11 cellular contexts compared by ENCODE assay signal in the genomic region with DNA sequence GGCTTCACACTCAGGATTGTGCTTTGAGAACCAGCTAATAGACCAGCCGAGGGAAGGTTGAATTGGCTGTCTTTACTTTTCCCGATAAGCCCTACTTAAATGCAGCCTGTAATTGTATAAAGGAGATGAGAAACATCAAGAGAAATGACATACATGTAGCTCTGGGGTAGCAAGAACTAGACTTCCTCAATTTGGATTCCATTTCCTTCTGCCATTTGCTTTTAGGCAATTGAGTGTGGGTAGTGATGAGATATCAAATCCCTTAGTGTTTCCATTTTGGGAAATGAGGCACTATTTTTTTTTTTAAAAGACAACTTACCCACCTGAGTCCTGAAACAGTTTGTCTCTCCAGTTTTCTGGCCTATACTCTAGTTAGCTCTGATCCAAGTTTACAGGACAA. TPM values are rescaled to one million over a fixed set of nuclear protein-coding genes. Genes with fewer than 3 reads are reported as not detected.
DNase-seq lines count a peak whose midpoint lies in the region; ATAC-seq and TF ChIP-seq lines count a peak whose summit lies in the region.
"Had no signal": no experiment of that assay in that cellular context is flagged by ENCODE, and none has a peak within 500 bp of the region (broad histone marks: within the 10 kb centered on the region; RNA-seq: fewer than 3 reads in every experiment).

No MANE protein-coding gene starts in this region.

- H3K56ac ChIP-seq in mesendoderm (ENCODE audit: low read length), result no peak overlapping the region

- no peak overlapping the region for H3K4me3 Mint-ChIP-seq in activated CD4-positive, alpha-beta memory T cell treated with anti-CD3 and anti-CD28 coated beads, Interleukin-2, amount 10 ng/mL, durations not matched to agents 7 days and 5 days

- POLR2A ChIA-PET in activated CD4-positive, alpha-beta memory T cell treated with anti-CD3 and anti-CD28 coated beads, Interleukin-2, amount 10 ng/mL, durations not matched to agents 7 days and 5 days (lab: Charles Lee), result interaction anchor here (1.0 to 1.3 kb wide), 4 partner anchors 9 to 19 kb away, joined by 3 to 5 read pairs (median 3); a partner anchor contains a TSS

- peaks cover 64% of the 10 kb centered on the region for H3K4me1 ChIP-seq in cardiac muscle cell (ENCODE audit: low read depth)
- H3K4me1 ChIP-seq in thoracic aorta (ENCODE audit: control insufficient read depth in 1 of 2, low read depth in 2 of 2), result peaks cover 47 to 71% of the 10 kb centered on the region in 2 donors
- peaks cover 18% of the 10 kb centered on the region for H3K4me1 ChIP-seq in mesendoderm (ENCODE audit: control insufficient read depth, low read depth, low read length)

- peaks cover 4% of the 10 kb centered on the region for H3K27me3 Mint-ChIP-seq in activated CD4-positive, alpha-beta memory T cell treated with anti-CD3 and anti-CD28 coated beads, Interleukin-2, amount 10 ng/mL, durations not matched to agents 7 days and 5 days

- TF ChIP-seq CTCF in cardiac muscle cell (IDR thresholded peaks at IDR 0.05; ENCODE audit: low read depth, low read length), result no peak
- TF ChIP-seq CTCF in dorsolateral prefrontal cortex (IDR thresholded peaks at IDR 0.05 in 54 of 56, conservative IDR thresholded peaks at IDR 0.05 in 2 of 56; ENCODE audit: low read depth in 1 of 56, partially characterized antibody in 56 of 56), result no peak
- TF ChIP-seq CTCF in thoracic aorta (IDR thresholded peaks at IDR 0.05), result no peak

- H3K4me3 ChIP-seq in cardiac muscle cell (peak overlapping the region; percentile 92), dorsolateral prefrontal cortex (peak overlapping the region in 47 of 59 donors; percentile 7 to 92 (median 80)), thoracic aorta (peak overlapping the region; percentile 87), mesendoderm (ENCODE audit: low read length) (no peak overlapping the region)
- H3K4me3 ChIP-seq: lung had no signal

- no peak overlapping the region for H3K23ac ChIP-seq in mesendoderm (ENCODE audit: low read length)

- H3K79me2 ChIP-seq in mesendoderm (ENCODE audit: control insufficient read depth, insufficient read depth, low read length), result no peaks in the 10 kb centered on the region

- intact Hi-C loops in left cardiac atrium (cut with DNase I), result no loop called here
- intact Hi-C loops in dorsolateral prefrontal cortex (cut with DNase I), result loop anchor here in 1 of 2 donors (5.0 kb wide), 1 partner anchor 43 kb away; a partner anchor contains a TSS

- H2BK15ac ChIP-seq in mesendoderm (replicated peaks; ENCODE audit: low read depth), result no peak overlapping the region

- H2BK120ac ChIP-seq in mesendoderm (ENCODE audit: low read depth, low read length), result no peak overlapping the region

- no CpG with 5 or more reads among the region's 2 CpGs for WGBS in mesendoderm (ENCODE audit: extremely low coverage, insufficient coverage, low lambda C conversion rate)

- H3K27ac Mint-ChIP-seq in activated CD4-positive, alpha-beta memory T cell treated with anti-CD3 and anti-CD28 coated beads, Interleukin-2, amount 10 ng/mL, durations not matched to agents 7 days and 5 days, result no peak overlapping the region

- DNase-seq in cardiac muscle cell (ENCODE audit: low read depth in 1 of 2, low spot score in 1 of 2), result no peak
- no peak for DNase-seq in left cardiac atrium
- no peak for DNase-seq in dorsolateral prefrontal cortex
- DNase-seq in thoracic aorta (ENCODE audit: low spot score), result no peak
- DNase-seq in mesendoderm, result no peak
- no peak for DNase-seq in activated CD4-positive, alpha-beta memory T cell treated with anti-CD3 and anti-CD28 coated beads, Interleukin-2, amount 10 ng/mL, durations not matched to agents 7 days and 5 days
- DNase-seq: activated CD4-positive, alpha-beta T cell treated with anti-CD3 and anti-CD28 coated beads, Interleukin-2, amount 50 U/mL, for 4 hours; esophagus squamous epithelium; stimulated activated CD4-positive, alpha-beta T cell treated with anti-CD3 and anti-CD28 coated beads, Interleukin-1b, Interleukin-23, amount 100 ng/mL, for 48 hours had no signal

- no peak overlapping the region for H2AK5ac ChIP-seq in mesendoderm (ENCODE audit: low read length)

- no peak overlapping the region for H4K8ac ChIP-seq in mesendoderm (ENCODE audit: low read depth, low read length)

- H3K9me3 ChIP-seq in cardiac muscle cell (ENCODE audit: low read depth), result no peaks in the 10 kb centered on the region
- H3K9me3 ChIP-seq in thoracic aorta, result no peaks in the 10 kb centered on the region
- H3K9me3 ChIP-seq: esophagus squamous epithelium had no signal

- ATAC-seq in left cardiac atrium (no peak), thoracic aorta (ENCODE audit: insufficient number of reproducible peaks, low FRiP score, low read depth) (no peak)

- peaks cover 6% of the 10 kb centered on the region for H3K36me3 ChIP-seq in cardiac muscle cell
- H3K36me3 ChIP-seq in thoracic aorta, result no peaks in the 10 kb centered on the region
- H3K36me3 ChIP-seq in mesendoderm (ENCODE audit: control insufficient read depth, insufficient read depth, low read length), result no peaks in the 10 kb centered on the region

- H3K79me1 ChIP-seq in mesendoderm (ENCODE audit: low read length), result no peaks in the 10 kb centered on the region

- no peak overlapping the region for H3K4me2 ChIP-seq in mesendoderm (ENCODE audit: low read length)

- peaks cover 44% of the 10 kb centered on the region for H3K4me1 Mint-ChIP-seq in activated CD4-positive, alpha-beta memory T cell treated with anti-CD3 and anti-CD28 coated beads, Interleukin-2, amount 10 ng/mL, durations not matched to agents 7 days and 5 days

- peaks cover 6% of the 10 kb centered on the region for H3K36me3 Mint-ChIP-seq in activated CD4-positive, alpha-beta memory T cell treated with anti-CD3 and anti-CD28 coated beads, Interleukin-2, amount 10 ng/mL, durations not matched to agents 7 days and 5 days (ENCODE audit: low read depth)

- H4K5ac ChIP-seq in mesendoderm (ENCODE audit: low read length), result no peak overlapping the region

- H3K9me3 Mint-ChIP-seq in activated CD4-positive, alpha-beta memory T cell treated with anti-CD3 and anti-CD28 coated beads, Interleukin-2, amount 10 ng/mL, durations not matched to agents 7 days and 5 days, result no peaks in the 10 kb centered on the region

- H3K27ac ChIP-seq in cardiac muscle cell (peak overlapping the region; percentile 99), dorsolateral prefrontal cortex (peak overlapping the region in 20 of 59 donors; percentile 2 to 92 (median 79)), thoracic aorta (peak overlapping the region; percentile 78 to 86), mesendoderm (ENCODE audit: low read depth, low read length) (no peak overlapping the region)

- H3K9ac ChIP-seq in mesendoderm (ENCODE audit: low read length), result no peak overlapping the region

- no peak overlapping the region for H3K4ac ChIP-seq in mesendoderm (ENCODE audit: low read depth, low read length)

- H2BK5ac ChIP-seq in mesendoderm (ENCODE audit: low read length), result no peak overlapping the region

- H3K27me3 ChIP-seq in cardiac muscle cell, result no peaks in the 10 kb centered on the region
- no peaks in the 10 kb centered on the region for H3K27me3 ChIP-seq in dorsolateral prefrontal cortex
- no peaks in the 10 kb centered on the region for H3K27me3 ChIP-seq in thoracic aorta (replicated peaks; ENCODE audit: insufficient read depth)
- H3K27me3 ChIP-seq in mesendoderm (ENCODE audit: insufficient read depth, low read length, poor library complexity), result no peaks in the 10 kb centered on the region

- CTCF ChIA-PET in activated CD4-positive, alpha-beta memory T cell treated with anti-CD3 and anti-CD28 coated beads, Interleukin-2, amount 10 ng/mL, durations not matched to agents 7 days and 5 days (lab: Charles Lee), result interaction anchor here (1.2 to 6.0 kb wide), 9 partner anchors 9 to 96 kb away, joined by 3 to 84 read pairs (median 6); a partner anchor contains a TSS

- no peak overlapping the region for H3K18ac ChIP-seq in mesendoderm (ENCODE audit: low read length)

RNA-seq across cellular contexts. Expression of a gene that starts 2.2 kb away (rescaled TPM):
- total RNA-seq in cardiac muscle cell (133 and 217 TPM in 2 replicates), left cardiac atrium (10 to 100 TPM; 53.4 to 76.6 TPM), dorsolateral prefrontal cortex (10 to 100 TPM; 15.6 to 46.5 (median 29.8) TPM), thoracic aorta (10 to 100 TPM; 63.8 to 79.2 TPM)
- polyA plus RNA-seq in cardiac muscle cell, result 186 and 330 TPM in 2 replicates
- 17.9 TPM for polyA plus RNA-seq in mesendoderm (2013, experiment 1 of 2)
- 17.4 TPM for polyA plus RNA-seq in mesendoderm (2013, experiment 2 of 2)
- total RNA-seq in activated CD4-positive, alpha-beta memory T cell treated with anti-CD3 and anti-CD28 coated beads, Interleukin-2, amount 10 ng/mL, durations not matched to agents 7 days and 5 days, result 1 to 10 TPM; 8.7 to 8.9 TPM

RNA-seq across cellular contexts. Expression of a gene that starts 15.0 kb away (rescaled TPM):
- total RNA-seq in cardiac muscle cell (8.2 and 9.6 TPM in 2 replicates), left cardiac atrium (10 to 100 TPM; 72.1 to 83.8 TPM), dorsolateral prefrontal cortex (10 to 100 TPM in 114 of 120 experiments, 1 to 10 TPM in 6; 7.1 to 37.9 (median 17.3) TPM), thoracic aorta (10 to 100 TPM; 30.1 to 57.1 TPM)
- 12.5 and 14.6 TPM in 2 replicates for polyA plus RNA-seq in cardiac muscle cell
- polyA plus RNA-seq in mesendoderm (2013, experiment 1 of 2), result 0.44 TPM
- polyA plus RNA-seq in mesendoderm (2013, experiment 2 of 2), result 0.29 TPM
- total RNA-seq in activated CD4-positive, alpha-beta memory T cell treated with anti-CD3 and anti-CD28 coated beads, Interleukin-2, amount 10 ng/mL, durations not matched to agents 7 days and 5 days, result 1 to 10 TPM; 2.0 to 2.6 TPM

RNA-seq across cellular contexts. Expression of a gene that starts 18.0 kb away (rescaled TPM):
- total RNA-seq in cardiac muscle cell, result 16.9 and 41.2 TPM in 2 replicates
- 28.3 and 45.9 TPM in 2 replicates for polyA plus RNA-seq in cardiac muscle cell
- 10 to 100 TPM in 1 of 2 donors, 1 to 10 TPM in 1; 8.4 to 13.5 TPM for total RNA-seq in left cardiac atrium
- 10 to 100 TPM; 10.2 to 52.4 (median 21.2) TPM for total RNA-seq in dorsolateral prefrontal cortex
- 10 to 100 TPM; 17.7 to 32.4 TPM for total RNA-seq in thoracic aorta
- polyA plus RNA-seq in mesendoderm (2013, experiment 1 of 2), result 7.6 TPM
- polyA plus RNA-seq in mesendoderm (2013, experiment 2 of 2), result 7.0 TPM
- total RNA-seq in activated CD4-positive, alpha-beta memory T cell treated with anti-CD3 and anti-CD28 coated beads, Interleukin-2, amount 10 ng/mL, durations not matched to agents 7 days and 5 days, result 100 to 1,000 TPM; 140 TPM

RNA-seq across cellular contexts. Expression of a gene that starts 25.1 kb away (rescaled TPM):
- not detected in 2 replicates for total RNA-seq in cardiac muscle cell
- not detected in 2 replicates for polyA plus RNA-seq in cardiac muscle cell
- total RNA-seq in left cardiac atrium, result not detected
- total RNA-seq in dorsolateral prefrontal cortex, result not detected
- not detected for total RNA-seq in thoracic aorta
- polyA plus RNA-seq in mesendoderm (2013, experiment 1 of 2), result not detected
- polyA plus RNA-seq in mesendoderm (2013, experiment 2 of 2), result not detected
- total RNA-seq in activated CD4-positive, alpha-beta memory T cell treated with anti-CD3 and anti-CD28 coated beads, Interleukin-2, amount 10 ng/mL, durations not matched to agents 7 days and 5 days, result not detected
- total RNA-seq: esophagus squamous epithelium, lung, urinary bladder had no signal

RNA-seq across cellular contexts. Expression of a gene that starts 32.3 kb away (rescaled TPM):
- total RNA-seq in cardiac muscle cell (0.15 and 0.21 TPM in 2 replicates), left cardiac atrium (1 to 10 TPM in 1 of 2 donors, under 1 TPM in 1; 0.31 to 6.5 TPM), dorsolateral prefrontal cortex (10 to 100 TPM; 11.5 to 58.0 (median 37.6) TPM), thoracic aorta (under 1 TPM; 0.21 to 0.54 TPM)
- 0.05 TPM in 1 of 2 replicates, not detected in the other for polyA plus RNA-seq in cardiac muscle cell
- polyA plus RNA-seq in mesendoderm (2013, experiment 1 of 2), result 1.6 TPM
- polyA plus RNA-seq in mesendoderm (2013, experiment 2 of 2), result 1.1 TPM
- total RNA-seq in activated CD4-positive, alpha-beta memory T cell treated with anti-CD3 and anti-CD28 coated beads, Interleukin-2, amount 10 ng/mL, durations not matched to agents 7 days and 5 days, result under 1 TPM; 0.03 to 0.18 TPM
